15 cellular contexts compared by ENCODE assay signal in genomic region chr9:95101326-95101725, GRCh38.
DNase-seq lines count a peak whose midpoint lies in the region; ATAC-seq and TF ChIP-seq lines count a peak whose summit lies in the region.
"Had no signal": no experiment of that assay in that cellular context is flagged by ENCODE, and none has a peak within 500 bp of the region (broad histone marks: within the 10 kb centered on the region; RNA-seq: fewer than 3 reads in every experiment).

No MANE protein-coding gene starts in this region.

- 93 to 95% methylated on average over 9 to 12 of the region's 12 CpGs for WGBS in endodermal cell (ENCODE audit: insufficient coverage in 1 of 2, insufficient read length in 1 of 2), 2 experiments
- WGBS in mesenchymal stem cell, result 96% methylated on average over 12 of the region's 12 CpGs

- H2BK120ac ChIP-seq in mesenchymal stem cell (ENCODE audit: low read depth, low read length), result no peak overlapping the region

- TF ChIP-seq CTCF in RWPE2 (IDR thresholded peaks at IDR 0.05; ENCODE audit: poor library complexity, severe bottlenecking), result no peak
- no peak for TF ChIP-seq CTCF in endodermal cell (conservative IDR thresholded peaks at IDR 0.05)

- no peak overlapping the region for H3K23ac ChIP-seq in mesenchymal stem cell (ENCODE audit: low read length in 2 of 2)

- H3K4ac ChIP-seq in mesenchymal stem cell (ENCODE audit: low read depth in 1 of 2, low read length in 2 of 2), result no peak overlapping the region

- H3K4me2 ChIP-seq in mesenchymal stem cell (ENCODE audit: low read length, poor library complexity, severe bottlenecking), result no peak overlapping the region

- no peak overlapping the region for H3K18ac ChIP-seq in mesenchymal stem cell (ENCODE audit: low read depth in 1 of 2, low read length in 2 of 2)

- peak overlapping the region; percentile 29 for H3K27ac Mint-ChIP-seq in endodermal cell
- H3K27ac Mint-ChIP-seq in stimulated activated effector memory CD8-positive, alpha-beta T cell treated with anti-CD3 and anti-CD28 coated beads, Interleukin-12 subunit alpha, Interleukin-12 subunit beta, amount 100 ng/mL, for 72 hours, result peak overlapping the region; percentile 23
- H3K27ac Mint-ChIP-seq in activated naive CD8-positive, alpha-beta T cell treated with anti-CD3 and anti-CD28 coated beads for 36 hours, result no peak overlapping the region
- H3K27ac Mint-ChIP-seq: CD4-positive, alpha-beta T cell; naive thymus-derived CD4-positive, alpha-beta T cell had no signal

- ATAC-seq in RWPE2 (ENCODE audit: low read depth) (no peak), GM18909 (IDR thresholded peaks at IDR 0.05; ENCODE audit: poor library complexity, unreplicated experiment) (no peak), GM21825 (IDR thresholded peaks at IDR 0.05; ENCODE audit: unreplicated experiment) (no peak)
- no peak for ATAC-seq in stimulated activated effector memory CD8-positive, alpha-beta T cell treated with anti-CD3 and anti-CD28 coated beads, Interleukin-12 subunit alpha, Interleukin-12 subunit beta, amount 100 ng/mL, for 72 hours
- ATAC-seq: naive thymus-derived CD4-positive, alpha-beta T cell had no signal

- H3K27ac ChIP-seq in RWPE2 (ENCODE audit: poor library complexity, severe bottlenecking) (peak overlapping the region; percentile 95), endodermal cell (ENCODE audit: low read depth, low read length) (peak overlapping the region; percentile 34), mesenchymal stem cell (ENCODE audit: low read length, poor library complexity, severe bottlenecking) (no peak overlapping the region)

- H3K36me3 ChIP-seq in RWPE2 (ENCODE audit: low read depth), result peaks cover 15% of the 10 kb centered on the region
- H3K36me3 ChIP-seq in endodermal cell (ENCODE audit: control insufficient read depth, insufficient read depth, low read length), result peaks cover 12% of the 10 kb centered on the region
- H3K36me3 ChIP-seq in mesenchymal stem cell (ENCODE audit: control insufficient read depth in 1 of 2, insufficient read depth in 2 of 2, low read depth in 1 of 2, low read length in 2 of 2), result peaks cover 0 to 53% of the 10 kb centered on the region in 2 experiments

- peak overlapping the region; percentile 6 for H2AK5ac ChIP-seq in mesenchymal stem cell (ENCODE audit: low read length, severe bottlenecking)

- peaks cover 46% of the 10 kb centered on the region for H3K79me1 ChIP-seq in mesenchymal stem cell (replicated peaks; ENCODE audit: low read length, poor library complexity, severe bottlenecking)

- peaks cover 15% of the 10 kb centered on the region for H3K36me3 Mint-ChIP-seq in endodermal cell (ENCODE audit: low read depth)
- H3K36me3 Mint-ChIP-seq in stimulated activated effector memory CD8-positive, alpha-beta T cell treated with anti-CD3 and anti-CD28 coated beads, Interleukin-12 subunit alpha, Interleukin-12 subunit beta, amount 100 ng/mL, for 72 hours, result peaks cover under 1% of the 10 kb centered on the region
- H3K36me3 Mint-ChIP-seq in activated naive CD8-positive, alpha-beta T cell treated with anti-CD3 and anti-CD28 coated beads for 36 hours, result no peaks in the 10 kb centered on the region

- no peak overlapping the region for H4K91ac ChIP-seq in mesenchymal stem cell (ENCODE audit: low read length)

- no peak overlapping the region for H2AFZ ChIP-seq in mesenchymal stem cell (ENCODE audit: low read depth, low read length)

- no peak overlapping the region for H3K14ac ChIP-seq in mesenchymal stem cell (ENCODE audit: low read length in 2 of 2)

- H3K4me1 Mint-ChIP-seq in endodermal cell, result peaks cover 4% of the 10 kb centered on the region
- no peaks in the 10 kb centered on the region for H3K4me1 Mint-ChIP-seq in stimulated activated effector memory CD8-positive, alpha-beta T cell treated with anti-CD3 and anti-CD28 coated beads, Interleukin-12 subunit alpha, Interleukin-12 subunit beta, amount 100 ng/mL, for 72 hours
- no peaks in the 10 kb centered on the region for H3K4me1 Mint-ChIP-seq in activated naive CD8-positive, alpha-beta T cell treated with anti-CD3 and anti-CD28 coated beads for 36 hours

- no peaks in the 10 kb centered on the region for H3K9me3 ChIP-seq in RWPE2 (ENCODE audit: severe bottlenecking)
- no peaks in the 10 kb centered on the region for H3K9me3 ChIP-seq in endodermal cell (ENCODE audit: control insufficient read depth, low read length)
- H3K9me3 ChIP-seq in mesenchymal stem cell (ENCODE audit: control insufficient read depth, low read length), result no peaks in the 10 kb centered on the region
- H3K9me3 ChIP-seq: Peyer's patch had no signal

- H4K8ac ChIP-seq in mesenchymal stem cell (ENCODE audit: low read length), result no peak overlapping the region

- no peak overlapping the region for H3K9ac ChIP-seq in endodermal cell (ENCODE audit: extremely low read depth, low read length, poor library complexity, severe bottlenecking)
- H3K9ac ChIP-seq in mesenchymal stem cell (ENCODE audit: low read length), result no peak overlapping the region

- DNase-seq in RWPE2 (ENCODE audit: low spot score) (no peak), endodermal cell (no peak), mesenchymal stem cell (no peak)
- no peak for DNase-seq in stimulated activated effector memory CD8-positive, alpha-beta T cell treated with anti-CD3 and anti-CD28 coated beads, Interleukin-12 subunit alpha, Interleukin-12 subunit beta, amount 100 ng/mL, for 72 hours (ENCODE audit: low spot score in 2 of 2)
- DNase-seq in stimulated activated naive CD4-positive, alpha-beta T cell (lab: John Stamatoyannopoulos, UW), result no peak
- DNase-seq in activated naive CD8-positive, alpha-beta T cell treated with anti-CD3 and anti-CD28 coated beads for 36 hours, result no peak
- DNase-seq: activated CD4-positive, CD25-positive, alpha-beta regulatory T cell treated with anti-CD3 and anti-CD28 coated beads, Interleukin-2, amount 50 U/mL, for 72 hours; CD4-positive, alpha-beta T cell; effector memory CD4-positive, alpha-beta T cell; naive thymus-derived CD4-positive, alpha-beta T cell; NCI-H1417 treated with DMSO at 0.1 percent for 48 hours; T1000 had no signal

- no peaks in the 10 kb centered on the region for H3K27me3 ChIP-seq in RWPE2 (ENCODE audit: insufficient read depth, poor library complexity, severe bottlenecking)
- H3K27me3 ChIP-seq in endodermal cell (ENCODE audit: control insufficient read depth, insufficient read depth, low read length, poor library complexity, severe bottlenecking), result no peaks in the 10 kb centered on the region
- no peaks in the 10 kb centered on the region for H3K27me3 ChIP-seq in mesenchymal stem cell (ENCODE audit: control insufficient read depth in 1 of 2, insufficient read depth in 1 of 2, low read length in 2 of 2)
- H3K27me3 ChIP-seq: Peyer's patch had no signal

- H3K9me3 Mint-ChIP-seq in endodermal cell, result no peaks in the 10 kb centered on the region
- H3K9me3 Mint-ChIP-seq in stimulated activated effector memory CD8-positive, alpha-beta T cell treated with anti-CD3 and anti-CD28 coated beads, Interleukin-12 subunit alpha, Interleukin-12 subunit beta, amount 100 ng/mL, for 72 hours, result no peaks in the 10 kb centered on the region
- H3K9me3 Mint-ChIP-seq in activated naive CD8-positive, alpha-beta T cell treated with anti-CD3 and anti-CD28 coated beads for 36 hours, result no peaks in the 10 kb centered on the region
- H3K9me3 Mint-ChIP-seq: CD4-positive, alpha-beta T cell; naive thymus-derived CD4-positive, alpha-beta T cell had no signal

- no peak overlapping the region for H3K4me3 ChIP-seq in RWPE2 (ENCODE audit: severe bottlenecking)
- no peak overlapping the region for H3K4me3 ChIP-seq in endodermal cell (ENCODE audit: low read length)
- H3K4me3 ChIP-seq in mesenchymal stem cell (ENCODE audit: insufficient read depth in 1 of 2, low read depth in 1 of 2, low read length in 2 of 2), result no peak overlapping the region
- H3K4me3 ChIP-seq: Peyer's patch had no signal

- no peak overlapping the region for H2BK5ac ChIP-seq in mesenchymal stem cell (ENCODE audit: low read depth, low read length, poor library complexity, severe bottlenecking)

- no peak overlapping the region for H3K4me3 Mint-ChIP-seq in endodermal cell
- no peak overlapping the region for H3K4me3 Mint-ChIP-seq in stimulated activated effector memory CD8-positive, alpha-beta T cell treated with anti-CD3 and anti-CD28 coated beads, Interleukin-12 subunit alpha, Interleukin-12 subunit beta, amount 100 ng/mL, for 72 hours
- no peak overlapping the region for H3K4me3 Mint-ChIP-seq in activated naive CD8-positive, alpha-beta T cell treated with anti-CD3 and anti-CD28 coated beads for 36 hours
- H3K4me3 Mint-ChIP-seq: CD4-positive, alpha-beta T cell; naive thymus-derived CD4-positive, alpha-beta T cell had no signal

- H2BK12ac ChIP-seq in mesenchymal stem cell (ENCODE audit: low read length in 2 of 2), result no peak overlapping the region

- H3K27me3 Mint-ChIP-seq in endodermal cell (ENCODE audit: insufficient read depth), result no peaks in the 10 kb centered on the region
- H3K27me3 Mint-ChIP-seq in activated naive CD8-positive, alpha-beta T cell treated with anti-CD3 and anti-CD28 coated beads for 36 hours, result no peaks in the 10 kb centered on the region
- H3K27me3 Mint-ChIP-seq: CD4-positive, alpha-beta T cell; naive thymus-derived CD4-positive, alpha-beta T cell had no signal

- H2BK15ac ChIP-seq in mesenchymal stem cell (ENCODE audit: low read depth, poor library complexity, severe bottlenecking), result no peak overlapping the region

- H3K4me1 ChIP-seq in RWPE2 (ENCODE audit: insufficient read depth, poor library complexity, severe bottlenecking) (peaks cover 51% of the 10 kb centered on the region), endodermal cell (ENCODE audit: control insufficient read depth, insufficient read depth, low read length) (no peaks in the 10 kb centered on the region), mesenchymal stem cell (ENCODE audit: control insufficient read depth, insufficient read depth, low read depth, low read length) (peaks cover 36% of the 10 kb centered on the region)
